16 cellular contexts compared by ENCODE assay signal in genomic region chr2:72952961-72953360, GRCh38. TPM values are rescaled to one million over a fixed set of nuclear protein-coding genes. Genes with fewer than 3 reads are reported as not detected.
A peak's percentile ranks its signal among the peaks of the same experiment; 100 is the strongest.
DNase-seq lines count a peak whose midpoint lies in the region; ATAC-seq and TF ChIP-seq lines count a peak whose summit lies in the region.
"Had no signal": no experiment of that assay in that cellular context is flagged by ENCODE, and none has a peak within 500 bp of the region (broad histone marks: within the 10 kb centered on the region; RNA-seq: fewer than 3 reads in every experiment).

No MANE protein-coding gene starts in this region.

- H3K18ac ChIP-seq in H9 (ENCODE audit: insufficient read length, low read depth, low read length): no peak overlapping the region

- H2BK12ac ChIP-seq in H9 (ENCODE audit: insufficient read length, low read depth, low read length): no peak overlapping the region

- H2AFZ ChIP-seq in H9 (ENCODE audit: low read length): no peak overlapping the region

- peaks cover 36% of the 10 kb centered on the region for H3K4me1 Mint-ChIP-seq in activated naive CD4-positive, alpha-beta T cell treated with anti-CD3 and anti-CD28 coated beads, Interleukin-2, amount 10 ng/mL, durations not matched to agents 7 days and 5 days
- H3K4me1 Mint-ChIP-seq in H9: peaks cover 48% of the 10 kb centered on the region in 2 experiments
- peaks cover 15% of the 10 kb centered on the region for H3K4me1 Mint-ChIP-seq in glutamatergic neuron (ENCODE audit: low read depth, unreplicated experiment)

- H4K20me1 ChIP-seq in H9 (ENCODE audit: control insufficient read depth, insufficient read depth, insufficient read length): no peaks in the 10 kb centered on the region

- no peak overlapping the region; the same call in 1 of the 2 replicates for H3K4ac ChIP-seq in H9 (ENCODE audit: low read depth, low read length)

- no peaks in the 10 kb centered on the region for H3K9me3 Mint-ChIP-seq in activated naive CD4-positive, alpha-beta T cell treated with anti-CD3 and anti-CD28 coated beads, Interleukin-2, amount 10 ng/mL, durations not matched to agents 7 days and 5 days
- no peaks in the 10 kb centered on the region for H3K9me3 Mint-ChIP-seq in H9
- peaks cover 14% of the 10 kb centered on the region for H3K9me3 Mint-ChIP-seq in glutamatergic neuron (ENCODE audit: unreplicated experiment)

- no peak overlapping the region for H3K56ac ChIP-seq in H9 (ENCODE audit: insufficient read length, low read depth, low read length)

- no peaks in the 10 kb centered on the region for H3K27me3 ChIP-seq in H9 (ENCODE audit: insufficient read depth, low read length)

- no peak overlapping the region for H2BK20ac ChIP-seq in H9 (ENCODE audit: low read depth, low read length, poor library complexity, severe bottlenecking)

- WGBS in H9 (ENCODE audit: extremely low coverage, insufficient read length, low lambda C conversion rate): no CpG with 5 or more reads among the region's 14 CpGs

- DNase-seq in activated naive CD4-positive, alpha-beta T cell treated with anti-CD3 and anti-CD28 coated beads, Interleukin-2, amount 10 ng/mL, durations not matched to agents 7 days and 5 days: no peak
- DNase-seq in activated naive CD4-positive, alpha-beta T cell treated with Interleukin-2 at 50 U/mL for 16 hours: no peak
- DNase-seq in H9 (no peak), glutamatergic neuron (no peak), left colon (no peak)
- no peak for DNase-seq in stimulated activated naive CD8-positive, alpha-beta T cell treated with anti-CD3 and anti-CD28 coated beads, Interleukin-15, Interleukin-2, amounts not matched to agents 100 U/mL and 50 U/mL, for 24 hours
- DNase-seq: ACHN, HCEC 1CT, Karpas-422, MM.1S, NCI-H1105, NCI-H82, SHP77 had no signal

- no peak overlapping the region for H3K14ac ChIP-seq in H9 (ENCODE audit: insufficient read depth, low read length)

- peaks cover 7% of the 10 kb centered on the region; the same call in 1 of the 2 replicates for H3K4me1 ChIP-seq in H9 (ENCODE audit: insufficient read depth, low read length)

- H3K23ac ChIP-seq in H9 (ENCODE audit: insufficient read length, low read depth, low read length): no peak overlapping the region

- H4K91ac ChIP-seq in H9 (ENCODE audit: insufficient read length, low read depth, low read length): peak overlapping the region; percentile 45

- no peak overlapping the region for H2BK15ac ChIP-seq in H9 (ENCODE audit: low read depth, low read length)

- no peak for TF ChIP-seq CTCF in H9 (conservative IDR thresholded peaks at IDR 0.05)
- TF ChIP-seq CTCF in glutamatergic neuron (IDR thresholded peaks at IDR 0.05; ENCODE audit: partially characterized antibody, unreplicated experiment): no peak

- no peak overlapping the region for H3K9ac ChIP-seq in H9 (ENCODE audit: extremely low read depth, insufficient read length, low read length)

- H3T11ph ChIP-seq in H9 (ENCODE audit: low read length): no peak overlapping the region

- no peaks in the 10 kb centered on the region for H3K79me1 ChIP-seq in H9 (ENCODE audit: insufficient read depth, low read depth, low read length, poor library complexity, severe bottlenecking)

- H2BK5ac ChIP-seq in H9 (ENCODE audit: insufficient read length, low read length): no peak overlapping the region

- no peak overlapping the region for H3K27ac Mint-ChIP-seq in activated naive CD4-positive, alpha-beta T cell treated with anti-CD3 and anti-CD28 coated beads, Interleukin-2, amount 10 ng/mL, durations not matched to agents 7 days and 5 days
- H3K27ac Mint-ChIP-seq in H9: peak overlapping the region in 1 of 3 experiments; percentile 46; a peak in 2 of 7 replicates
- no peak overlapping the region for H3K27ac Mint-ChIP-seq in glutamatergic neuron (ENCODE audit: unreplicated experiment)

- H3K4me2 ChIP-seq in H9 (ENCODE audit: insufficient read depth, insufficient read length, low read length): no peak overlapping the region

- CTCF ChIA-PET in activated naive CD4-positive, alpha-beta T cell treated with anti-CD3 and anti-CD28 coated beads, Interleukin-2, amount 10 ng/mL, durations not matched to agents 7 days and 5 days (lab: Charles Lee): interaction anchor here (1.2 to 4.3 kb wide), 3 partner anchors 17 to 60 kb away, joined by 3 to 20 read pairs (median 3); no protein-coding TSS in a partner anchor

- no peaks in the 10 kb centered on the region for H3K23me2 ChIP-seq in H9 (ENCODE audit: insufficient read length, low read depth, low read length, poor library complexity, severe bottlenecking)

- no peaks in the 10 kb centered on the region for H3K9me3 ChIP-seq in H9 (ENCODE audit: control insufficient read depth, low read depth, low read length)

- intact Hi-C loops in left colon (cut with DNase I, micrococcal nuclease): no loop called here

- no peak overlapping the region for H2AK5ac ChIP-seq in H9 (ENCODE audit: insufficient read length, low read length)

- peak overlapping the region; percentile 81 for H3K4me3 Mint-ChIP-seq in activated naive CD4-positive, alpha-beta T cell treated with anti-CD3 and anti-CD28 coated beads, Interleukin-2, amount 10 ng/mL, durations not matched to agents 7 days and 5 days
- H3K4me3 Mint-ChIP-seq in H9: no peak overlapping the region; a peak in 1 of 5 replicates
- peak overlapping the region; percentile 25 for H3K4me3 Mint-ChIP-seq in glutamatergic neuron (ENCODE audit: unreplicated experiment)

- H3K27ac ChIP-seq in H9 (ENCODE audit: insufficient read length, low read depth, low read length): no peak overlapping the region

- peaks cover 1% of the 10 kb centered on the region for H3K36me3 Mint-ChIP-seq in activated naive CD4-positive, alpha-beta T cell treated with anti-CD3 and anti-CD28 coated beads, Interleukin-2, amount 10 ng/mL, durations not matched to agents 7 days and 5 days
- H3K36me3 Mint-ChIP-seq in H9 (ENCODE audit: insufficient read depth in 1 of 3, low read depth in 3 of 3): peaks cover 9 to 15% (median 14%) of the 10 kb centered on the region in 3 experiments; a peak in 6 of 7 replicates
- H3K36me3 Mint-ChIP-seq in glutamatergic neuron (ENCODE audit: unreplicated experiment): no peaks in the 10 kb centered on the region

- no peak overlapping the region for H2BK120ac ChIP-seq in H9 (ENCODE audit: low read depth, low read length, poor library complexity, severe bottlenecking)

- H4K5ac ChIP-seq in H9 (ENCODE audit: insufficient read length, low read depth, low read length): no peak overlapping the region

- H3K79me2 ChIP-seq in H9 (ENCODE audit: insufficient read depth, low read length): no peaks in the 10 kb centered on the region

- H3K27me3 Mint-ChIP-seq in activated naive CD4-positive, alpha-beta T cell treated with anti-CD3 and anti-CD28 coated beads, Interleukin-2, amount 10 ng/mL, durations not matched to agents 7 days and 5 days: peaks cover 9% of the 10 kb centered on the region
- H3K27me3 Mint-ChIP-seq in H9 (ENCODE audit: low read depth) (peaks cover 5% of the 10 kb centered on the region), glutamatergic neuron (ENCODE audit: unreplicated experiment) (peaks cover 12% of the 10 kb centered on the region)

- H4K8ac ChIP-seq in H9 (replicated peaks; ENCODE audit: insufficient read length, low read depth, low read length): no peak overlapping the region

- ATAC-seq in GM21825 (IDR thresholded peaks at IDR 0.05; ENCODE audit: unreplicated experiment) (no peak), left colon (no peak)
- no peak for ATAC-seq in stimulated activated naive CD8-positive, alpha-beta T cell treated with anti-CD3 and anti-CD28 coated beads, Interleukin-15, Interleukin-2, amounts not matched to agents 100 U/mL and 50 U/mL, for 24 hours
- ATAC-seq: Panc1 had no signal

RNA-seq across cellular contexts. Expression of gene EMX1, which starts 35.6 kb away (rescaled TPM):
- 0.64 and 0.72 TPM in 2 replicates for total RNA-seq in H9 (2021)
- total RNA-seq in glutamatergic neuron (ENCODE audit: unreplicated experiment): 0.54 TPM
- 1 to 10 TPM; 1.5 to 2.2 TPM for total RNA-seq in left colon
- total RNA-seq: NCI-H460 had no signal

Comparison
In these comparisons a context has a peak if more than half of its experiments do, and no peak if none do; other contexts are left out.
1. H3K4me3 Mint-ChIP-seq: peak in activated naive CD4-positive, alpha-beta T cell treated with anti-CD3 and anti-CD28 coated beads, Interleukin-2, amount 10 ng/mL, durations not matched to agents 7 days and 5 days (single experiment) and glutamatergic neuron (single experiment); none in H9 (0 of 2).